In the genomic region with DNA sequence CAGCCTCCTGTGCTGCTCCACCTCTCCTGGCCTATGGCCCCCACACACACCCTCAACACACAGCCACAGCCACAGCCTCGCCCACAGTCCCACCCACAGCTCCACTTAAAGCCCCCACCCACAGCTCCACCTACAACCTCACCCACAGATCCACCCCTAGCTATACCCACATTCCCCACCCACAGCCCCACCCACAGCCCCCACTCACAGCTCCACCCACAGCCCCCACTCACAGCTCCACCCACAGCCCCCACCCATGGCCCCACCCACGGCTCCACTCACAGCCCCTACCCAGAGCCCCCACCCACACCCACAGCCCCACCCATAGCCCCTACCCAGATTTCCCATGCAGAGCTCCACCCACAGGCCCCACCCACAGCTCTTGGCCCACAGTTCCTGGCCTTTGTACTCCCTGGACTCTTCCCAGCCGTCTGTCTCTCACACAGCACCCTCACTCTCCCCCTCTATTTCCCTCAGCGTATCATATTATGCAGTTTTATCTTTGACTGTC, we compare ENCODE assay signal across 26 cellular contexts.
A peak's percentile ranks its signal among the peaks of the same experiment; 100 is the strongest.
DNase-seq lines count a peak whose midpoint lies in the region; ATAC-seq and TF ChIP-seq lines count a peak whose summit lies in the region.
"Had no signal": no experiment of that assay in that cellular context is flagged by ENCODE, and none has a peak within 500 bp of the region (broad histone marks: within the 10 kb centered on the region; RNA-seq: fewer than 3 reads in every experiment).

No MANE protein-coding gene starts in this region.

- no peak overlapping the region for H3K27ac Mint-ChIP-seq in Caco-2 (ENCODE audit: unreplicated experiment)
- peak overlapping the region in 1 of 9 donors; percentile 47 for H3K27ac Mint-ChIP-seq in naive thymus-derived CD4-positive, alpha-beta T cell
- H3K27ac Mint-ChIP-seq in activated CD8-positive, alpha-beta T cell treated with anti-CD3 and anti-CD28 coated beads, Interleukin-2, amount 10 ng/mL, durations not matched to agents 7 days and 5 days = no peak overlapping the region
- H3K27ac Mint-ChIP-seq: activated naive CD4-positive, alpha-beta T cell treated with anti-CD3 and anti-CD28 coated beads, Interleukin-2, amount 50 U/mL, for 72 hours had no signal

- H3K27me3 Mint-ChIP-seq in Caco-2 (ENCODE audit: insufficient read depth, unreplicated experiment) = no peaks in the 10 kb centered on the region
- H3K27me3 Mint-ChIP-seq in naive thymus-derived CD4-positive, alpha-beta T cell = peaks cover 0 to 10% (median 0%) of the 10 kb centered on the region in 5 donors
- H3K27me3 Mint-ChIP-seq in activated CD8-positive, alpha-beta T cell treated with anti-CD3 and anti-CD28 coated beads, Interleukin-2, amount 10 ng/mL, durations not matched to agents 7 days and 5 days (ENCODE audit: low read depth) = no peaks in the 10 kb centered on the region

- H3K36me3 ChIP-seq in Caco-2 (ENCODE audit: control insufficient read depth, insufficient read depth, low read length) (no peaks in the 10 kb centered on the region), colonic mucosa (no peaks in the 10 kb centered on the region)
- no peaks in the 10 kb centered on the region for H3K36me3 ChIP-seq in naive thymus-derived CD4-positive, alpha-beta T cell (ENCODE audit: control insufficient read depth in 2 of 3, insufficient read depth in 3 of 3, low read length in 3 of 3)
- H3K36me3 ChIP-seq: ovary, WERI-Rb-1 had no signal

- TF ChIP-seq CTCF in Caco-2 (IDR thresholded peaks at IDR 0.05; ENCODE audit: insufficient read depth in 1 of 2, low read depth in 1 of 2, low read length in 1 of 2, severe bottlenecking in 1 of 2, unreplicated experiment in 1 of 2) (no peak), colonic mucosa (IDR thresholded peaks at IDR 0.05) (no peak)

- POLR2A ChIA-PET in Caco-2 (lab: Charles Lee) = interaction anchor here (0.6 kb wide), 1 partner anchor 273 kb away, joined by 6 read pairs; no protein-coding TSS in a partner anchor
- POLR2A ChIA-PET in naive thymus-derived CD4-positive, alpha-beta T cell (lab: Charles Lee) = no interaction called here
- POLR2A ChIA-PET in activated CD8-positive, alpha-beta T cell treated with anti-CD3 and anti-CD28 coated beads, Interleukin-2, amount 10 ng/mL, durations not matched to agents 7 days and 5 days (lab: Charles Lee) = no interaction called here

- peaks cover 18% of the 10 kb centered on the region for H3K9me3 Mint-ChIP-seq in Caco-2 (ENCODE audit: unreplicated experiment)
- H3K9me3 Mint-ChIP-seq in naive thymus-derived CD4-positive, alpha-beta T cell = peaks cover 0 to 2% (median 0%) of the 10 kb centered on the region in 11 donors
- H3K9me3 Mint-ChIP-seq in activated CD8-positive, alpha-beta T cell treated with anti-CD3 and anti-CD28 coated beads, Interleukin-2, amount 10 ng/mL, durations not matched to agents 7 days and 5 days (ENCODE audit: insufficient read depth) = no peaks in the 10 kb centered on the region

- no peak overlapping the region for H3K4me3 ChIP-seq in Caco-2 (ENCODE audit: low read depth, low read length)
- no peak overlapping the region for H3K4me3 ChIP-seq in colonic mucosa
- no peak overlapping the region for H3K4me3 ChIP-seq in naive thymus-derived CD4-positive, alpha-beta T cell (ENCODE audit: low read length)
- H3K4me3 ChIP-seq: dorsolateral prefrontal cortex, ovary, SK-N-MC had no signal

- CTCF ChIA-PET in Caco-2 (lab: Charles Lee) = no interaction called here
- CTCF ChIA-PET in naive thymus-derived CD4-positive, alpha-beta T cell (lab: Charles Lee) = no interaction called here
- CTCF ChIA-PET in activated CD8-positive, alpha-beta T cell treated with anti-CD3 and anti-CD28 coated beads, Interleukin-2, amount 10 ng/mL, durations not matched to agents 7 days and 5 days (lab: Charles Lee) = no interaction called here

- peak; percentile 9 to 54 for DNase-seq in Caco-2
- peak in 61 of 76 experiments; percentile 4 to 90 (median 70) for DNase-seq in HUDEP-2 (lab: John Stamatoyannopoulos, UW; ENCODE audit: unreplicated experiment in 76 of 76)
- DNase-seq in colonic mucosa = peak; percentile 81
- DNase-seq in naive thymus-derived CD4-positive, alpha-beta T cell = no peak
- DNase-seq in activated CD8-positive, alpha-beta T cell treated with anti-CD3 and anti-CD28 coated beads, Interleukin-2, amount 10 ng/mL, durations not matched to agents 7 days and 5 days = no peak
- DNase-seq in cortex of kidney (lab: John Stamatoyannopoulos, UW) = no peak
- DNase-seq: activated CD4-positive, alpha-beta T cell treated with anti-CD3 and anti-CD28 coated beads, Interleukin-2, amount 50 U/mL, for 4 hours; activated CD8-positive, alpha-beta memory T cell treated with anti-CD3 and anti-CD28 coated beads, Interleukin-2, amount 50 U/mL, for 4 hours; aorta; caudate nucleus; dorsolateral prefrontal cortex; KG1; kidney glomerular epithelial cell; mesenchymal stem cell; MM.1S; NCI-H1417 treated with DMSO at 0.1 percent for 48 hours; NCI-H524; ovary; RPMI8226; stimulated activated naive CD4-positive, alpha-beta T cell treated with Interleukin-2 at 50 U/mL for 16 hours; WERI-Rb-1 had no signal

- H3K4me1 ChIP-seq in Caco-2 = no peaks in the 10 kb centered on the region
- no peaks in the 10 kb centered on the region for H3K4me1 ChIP-seq in colonic mucosa
- no peaks in the 10 kb centered on the region for H3K4me1 ChIP-seq in naive thymus-derived CD4-positive, alpha-beta T cell (ENCODE audit: control insufficient read depth in 2 of 2, insufficient read depth in 2 of 2, low read length in 2 of 2)

- no peak overlapping the region for H3K9ac ChIP-seq in colonic mucosa (ENCODE audit: low read depth in 2 of 2, low read length in 2 of 2)

- H3K4me3 Mint-ChIP-seq in Caco-2 (ENCODE audit: unreplicated experiment) = no peak overlapping the region
- no peak overlapping the region for H3K4me3 Mint-ChIP-seq in naive thymus-derived CD4-positive, alpha-beta T cell
- no peak overlapping the region for H3K4me3 Mint-ChIP-seq in activated CD8-positive, alpha-beta T cell treated with anti-CD3 and anti-CD28 coated beads, Interleukin-2, amount 10 ng/mL, durations not matched to agents 7 days and 5 days

- no peaks in the 10 kb centered on the region for H3K27me3 ChIP-seq in Caco-2 (replicated peaks; ENCODE audit: control insufficient read depth, insufficient read depth, low read length)
- H3K27me3 ChIP-seq in colonic mucosa = no peaks in the 10 kb centered on the region
- H3K27me3 ChIP-seq in naive thymus-derived CD4-positive, alpha-beta T cell (ENCODE audit: control insufficient read depth in 2 of 2, insufficient read depth in 2 of 2, low read length in 2 of 2) = no peaks in the 10 kb centered on the region
- H3K27me3 ChIP-seq: ovary had no signal

- BruUV-seq in Caco-2 (replicated peaks; lab: Mats Ljungman, UMichigan) = no TSS peak

- H3K27ac ChIP-seq in colonic mucosa = peak overlapping the region; percentile 22
- no peak overlapping the region for H3K27ac ChIP-seq in naive thymus-derived CD4-positive, alpha-beta T cell (ENCODE audit: low read depth, low read length)
- H3K27ac ChIP-seq: C4-2B, dorsolateral prefrontal cortex, ovary, SK-N-MC, WERI-Rb-1 had no signal

- H3K36me3 Mint-ChIP-seq in Caco-2 (ENCODE audit: insufficient read depth, unreplicated experiment) = peaks cover 8% of the 10 kb centered on the region
- H3K36me3 Mint-ChIP-seq in naive thymus-derived CD4-positive, alpha-beta T cell = no peaks in the 10 kb centered on the region
- no peaks in the 10 kb centered on the region for H3K36me3 Mint-ChIP-seq in activated CD8-positive, alpha-beta T cell treated with anti-CD3 and anti-CD28 coated beads, Interleukin-2, amount 10 ng/mL, durations not matched to agents 7 days and 5 days (ENCODE audit: low read depth)
- H3K36me3 Mint-ChIP-seq: activated naive CD4-positive, alpha-beta T cell treated with anti-CD3 and anti-CD28 coated beads, Interleukin-2, amount 50 U/mL, for 72 hours had no signal

- intact Hi-C loops in Caco-2 (cut with micrococcal nuclease; ENCODE audit: unreplicated experiment) (no loop called here), colonic mucosa (cut with DNase I) (no loop called here)
- intact Hi-C loops in naive thymus-derived CD4-positive, alpha-beta T cell (cut with micrococcal nuclease) = no loop called here

- ATAC-seq in naive thymus-derived CD4-positive, alpha-beta T cell = peak; percentile 36
- ATAC-seq in GM19023 (IDR thresholded peaks at IDR 0.05; ENCODE audit: unreplicated experiment) (no peak), GM21515 (IDR thresholded peaks at IDR 0.05; ENCODE audit: unreplicated experiment) (no peak)
- ATAC-seq in activated CD8-positive, alpha-beta T cell treated with anti-CD3 and anti-CD28 coated beads, Interleukin-2, amount 10 ng/mL, durations not matched to agents 7 days and 5 days = no peak
- ATAC-seq: activated naive CD4-positive, alpha-beta T cell treated with anti-CD3 and anti-CD28 coated beads, Interleukin-2, amount 50 U/mL, for 72 hours had no signal

- no peaks in the 10 kb centered on the region for H3K9me3 ChIP-seq in Caco-2
- H3K9me3 ChIP-seq in colonic mucosa = no peaks in the 10 kb centered on the region
- no peaks in the 10 kb centered on the region for H3K9me3 ChIP-seq in naive thymus-derived CD4-positive, alpha-beta T cell (ENCODE audit: control insufficient read depth in 2 of 3, low read length in 3 of 3)
- H3K9me3 ChIP-seq: ovary had no signal

- H3K4me1 Mint-ChIP-seq in Caco-2 (ENCODE audit: low read depth, unreplicated experiment) = no peaks in the 10 kb centered on the region
- peaks cover 0 to 4% (median 0%) of the 10 kb centered on the region in 7 donors for H3K4me1 Mint-ChIP-seq in naive thymus-derived CD4-positive, alpha-beta T cell
- no peaks in the 10 kb centered on the region for H3K4me1 Mint-ChIP-seq in activated CD8-positive, alpha-beta T cell treated with anti-CD3 and anti-CD28 coated beads, Interleukin-2, amount 10 ng/mL, durations not matched to agents 7 days and 5 days (ENCODE audit: low read depth)

Comparison
In these comparisons a context has a peak if more than half of its experiments do, and no peak if none do; other contexts are left out.
1. DNase-seq: peak in Caco-2 (2 of 2), HUDEP-2 (61 of 76) and colonic mucosa (single experiment); none in naive thymus-derived CD4-positive, alpha-beta T cell (0 of 9), activated CD8-positive, alpha-beta T cell treated with anti-CD3 and anti-CD28 coated beads, Interleukin-2, amount 10 ng/mL, durations not matched to agents 7 days and 5 days (single experiment) and cortex of kidney (single experiment).